ENCODE assay signal across 12 cellular contexts in the genomic region with DNA sequence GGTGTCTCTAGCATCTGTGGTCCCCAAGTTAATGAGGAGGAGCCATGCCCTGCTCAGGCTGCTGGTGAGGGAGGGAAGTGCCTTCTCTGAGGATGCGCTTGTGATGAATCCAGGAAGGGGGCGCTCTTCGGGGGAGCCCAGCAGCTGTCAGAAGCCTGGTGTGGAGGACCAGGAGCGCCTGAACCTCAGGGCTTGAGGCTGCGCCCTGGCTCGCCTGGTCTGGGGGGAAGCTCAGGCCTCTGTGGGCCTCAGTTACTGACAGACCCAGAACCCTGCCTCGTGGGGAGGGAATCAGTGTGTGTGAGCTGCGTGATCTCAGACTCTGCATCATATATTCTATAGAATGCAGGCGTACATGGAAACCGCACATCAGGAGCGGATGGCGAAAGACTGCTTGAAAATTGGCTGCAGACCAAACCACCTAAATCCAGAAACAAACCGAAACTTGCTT.
DNase-seq lines count a peak whose midpoint lies in the region; ATAC-seq and TF ChIP-seq lines count a peak whose summit lies in the region.
"Had no signal": no experiment of that assay in that cellular context is flagged by ENCODE, and none has a peak within 500 bp of the region (broad histone marks: within the 10 kb centered on the region; RNA-seq: fewer than 3 reads in every experiment).

No MANE protein-coding gene starts in this region.

- TF ChIP-seq CTCF in OCI-LY3 (IDR thresholded peaks at IDR 0.05; ENCODE audit: low read depth, low read length) = peak; percentile 24; the same call in 1 of the 2 replicates
- no peak for TF ChIP-seq CTCF in GM10248 (IDR thresholded peaks at IDR 0.05; ENCODE audit: control extremely low read depth, extremely low read depth, low read depth, missing control alignments)

- H3K4me2 ChIP-seq in OCI-LY3 (ENCODE audit: low read length) = no peak overlapping the region

- H4K20me1 ChIP-seq in OCI-LY3 (ENCODE audit: insufficient read depth, low read length) = no peaks in the 10 kb centered on the region

- ATAC-seq in stimulated activated naive CD8-positive, alpha-beta T cell treated with anti-CD3 and anti-CD28 coated beads, Interleukin-15, amount 100 ng/mL, for 72 hours = peak; percentile 42
- ATAC-seq in stimulated activated naive CD8-positive, alpha-beta T cell treated with anti-CD3 and anti-CD28 coated beads, Interleukin-15, Interleukin-2, amounts not matched to agents 100 U/mL and 50 U/mL, for 24 hours = no peak

- peak overlapping the region in 1 of 2 donors; percentile 4 for H3K27ac Mint-ChIP-seq in stimulated activated naive CD8-positive, alpha-beta T cell treated with anti-CD3 and anti-CD28 coated beads, Interleukin-15, amount 100 ng/mL, for 72 hours

- no peaks in the 10 kb centered on the region for H3K4me1 ChIP-seq in OCI-LY3 (ENCODE audit: low read length)
- H3K4me1 ChIP-seq: Peyer's patch had no signal

- no peak overlapping the region for H3K4me3 Mint-ChIP-seq in stimulated activated naive CD8-positive, alpha-beta T cell treated with anti-CD3 and anti-CD28 coated beads, Interleukin-15, amount 100 ng/mL, for 72 hours

- H3K27ac ChIP-seq in OCI-LY3 (ENCODE audit: low read length) = no peak overlapping the region
- H3K27ac ChIP-seq: C4-2B, neutrophil, Peyer's patch had no signal

- H3K9me3 ChIP-seq in OCI-LY3 (ENCODE audit: insufficient read depth, low read length) = no peaks in the 10 kb centered on the region
- H3K9me3 ChIP-seq: neutrophil, Peyer's patch had no signal

- H3K79me2 ChIP-seq in OCI-LY3 (ENCODE audit: low read length) = no peaks in the 10 kb centered on the region

- no peak for DNase-seq in stimulated activated naive CD8-positive, alpha-beta T cell treated with anti-CD3 and anti-CD28 coated beads, Interleukin-15, amount 100 ng/mL, for 72 hours
- no peak for DNase-seq in stimulated activated naive CD8-positive, alpha-beta T cell treated with anti-CD3 and anti-CD28 coated beads, Interleukin-15, Interleukin-2, amounts not matched to agents 100 U/mL and 50 U/mL, for 24 hours
- DNase-seq in epidermal melanocyte (ENCODE audit: insufficient read length, low spot score) (peak; percentile 68), GM10248 (ENCODE audit: extremely low spot score) (no peak), NCI-H226 (no peak), mucosa of gallbladder (ENCODE audit: low spot score) (no peak), mesenteric fat pad (ENCODE audit: low spot score) (no peak)
- DNase-seq: hypothalamus, Peyer's patch had no signal

- CTCF ChIA-PET in GM10248 (lab: Yijun Ruan, JAX) = no interaction called here

- no peak overlapping the region for H2AFZ ChIP-seq in OCI-LY3 (ENCODE audit: low read depth, low read length)

- no peaks in the 10 kb centered on the region for H3K4me1 Mint-ChIP-seq in stimulated activated naive CD8-positive, alpha-beta T cell treated with anti-CD3 and anti-CD28 coated beads, Interleukin-15, amount 100 ng/mL, for 72 hours

- no peak overlapping the region for H3K4me3 ChIP-seq in OCI-LY3 (ENCODE audit: low read length)
- H3K4me3 ChIP-seq: Peyer's patch had no signal

- H3K9me3 Mint-ChIP-seq in stimulated activated naive CD8-positive, alpha-beta T cell treated with anti-CD3 and anti-CD28 coated beads, Interleukin-15, amount 100 ng/mL, for 72 hours = no peaks in the 10 kb centered on the region

- H3K9ac ChIP-seq in OCI-LY3 (ENCODE audit: low read length) = no peak overlapping the region

- POLR2A ChIA-PET in GM10248 (lab: Yijun Ruan, JAX) = no interaction called here

- no peaks in the 10 kb centered on the region for H3K36me3 ChIP-seq in OCI-LY3 (replicated peaks; ENCODE audit: low read depth, low read length)
- H3K36me3 ChIP-seq: neutrophil, Peyer's patch had no signal

- peaks cover 8% of the 10 kb centered on the region for H3K27me3 Mint-ChIP-seq in stimulated activated naive CD8-positive, alpha-beta T cell treated with anti-CD3 and anti-CD28 coated beads, Interleukin-15, amount 100 ng/mL, for 72 hours

- no peaks in the 10 kb centered on the region for H3K27me3 ChIP-seq in OCI-LY3 (ENCODE audit: low read depth, low read length)
- H3K27me3 ChIP-seq: Peyer's patch had no signal
